Comparison of ENCODE assay signal across 8 cellular contexts in the genomic region with DNA sequence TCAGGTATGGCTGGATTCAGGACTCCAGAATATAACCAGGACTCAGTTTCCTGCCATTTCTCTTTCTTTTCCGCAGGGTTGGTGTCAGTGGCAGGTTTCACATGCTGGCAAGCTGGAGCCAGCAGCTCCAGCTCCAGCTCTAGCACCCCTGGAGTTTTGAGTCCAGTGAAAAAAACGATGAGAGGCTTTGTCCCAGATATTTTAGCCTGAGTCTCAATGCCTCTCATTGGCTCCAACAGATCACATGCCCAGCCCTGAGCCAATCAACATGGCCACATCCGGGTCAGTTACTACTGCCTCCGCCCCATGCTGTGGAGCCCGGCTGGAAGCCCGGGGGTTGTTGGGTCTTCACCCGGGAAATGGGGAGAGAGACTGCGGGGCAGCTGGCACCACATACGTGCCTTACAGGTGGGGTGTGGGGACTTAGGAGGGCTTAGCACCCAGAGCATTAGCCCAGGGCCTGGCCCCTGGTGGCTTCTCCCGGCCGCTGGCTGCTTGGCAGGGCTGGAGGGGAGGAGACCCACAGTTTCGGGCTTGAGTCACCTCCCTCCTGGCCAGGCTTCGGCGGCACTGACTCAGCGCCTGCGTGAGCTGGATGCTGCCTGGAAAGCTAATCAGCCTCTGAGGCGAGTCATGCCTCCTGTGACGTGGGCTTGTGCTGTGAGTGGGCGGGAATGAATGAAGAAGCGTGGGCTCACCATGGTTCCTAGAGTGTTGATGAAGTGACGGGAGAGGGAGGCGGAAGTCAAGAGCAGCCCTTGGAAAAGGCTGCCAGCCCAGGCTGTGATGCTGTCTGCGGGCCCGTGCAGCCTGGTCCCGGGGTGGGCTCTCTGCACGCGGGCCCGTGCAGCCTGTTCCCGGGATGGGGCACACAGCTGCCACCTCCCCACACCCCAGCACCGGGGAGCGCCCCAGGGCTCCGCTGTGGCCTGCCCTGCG. TPM values are rescaled to one million over a fixed set of nuclear protein-coding genes. Genes with fewer than 3 reads are reported as not detected.
DNase-seq lines count a peak whose midpoint lies in the region; ATAC-seq lines count a peak whose summit lies in the region.

No MANE protein-coding gene starts in this region.

- DNase-seq in DMS 273 (lab: John Stamatoyannopoulos, UW; ENCODE audit: unreplicated experiment) = peak; percentile 94
- DNase-seq in NCI-H524 (lab: John Stamatoyannopoulos, UW) = peak; percentile 89 to 97
- DNase-seq in activated CD4-positive, alpha-beta T cell treated with anti-CD3 and anti-CD28 coated beads for 4 hours = peak; percentile 81 to 85
- DNase-seq in cerebellum (ENCODE audit: low spot score) = peak; percentile 93
- peak; percentile 96 for DNase-seq in kidney glomerular epithelial cell (lab: John Stamatoyannopoulos, UW)
- DNase-seq in stimulated activated CD4-positive, alpha-beta T cell treated with anti-CD3 and anti-CD28 coated beads, Interleukin-12 subunit alpha, Interleukin-12 subunit beta, amount 100 ng/mL, for 48 hours (ENCODE audit: low read depth in 2 of 3, low spot score in 1 of 3) = peak; percentile 83 to 93 (median 88)

- ATAC-seq in HG03378 (IDR thresholded peaks at IDR 0.05; ENCODE audit: unreplicated experiment) (peak; percentile 68), HG02610 (IDR thresholded peaks at IDR 0.05; ENCODE audit: unreplicated experiment) (no peak)

RNA-seq across cellular contexts. Expression of gene MRTFA, which starts 15.3 kb away (rescaled TPM):
- total RNA-seq in cerebellum = 38.5 TPM

RNA-seq across cellular contexts. Expression of gene MCHR1, which starts 27.5 kb away (rescaled TPM):
- total RNA-seq in cerebellum = 5.7 TPM
